ENCODE assay signal across 22 cellular contexts in the genomic region with DNA sequence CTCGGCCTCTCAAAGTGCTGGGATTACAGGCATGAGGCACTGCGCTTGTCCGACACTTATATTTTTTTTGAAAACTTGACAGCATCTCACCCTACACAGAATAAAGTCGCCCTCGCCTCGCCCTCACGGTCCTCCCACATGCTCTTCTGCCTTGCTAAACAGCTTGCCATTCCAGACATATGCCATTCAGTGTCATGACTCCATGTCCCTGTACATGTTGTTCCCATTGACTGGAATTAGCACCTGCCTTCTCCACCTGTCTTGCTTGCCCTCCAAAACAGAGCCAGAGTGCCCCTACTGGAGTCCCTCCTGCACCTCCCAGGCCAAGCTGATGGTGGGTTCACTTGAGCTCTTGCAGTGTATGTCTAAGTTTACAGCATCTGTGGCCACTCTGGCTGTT. TPM values are rescaled to one million over a fixed set of nuclear protein-coding genes. Genes with fewer than 3 reads are reported as not detected.
A peak's percentile ranks its signal among the peaks of the same experiment; 100 is the strongest.
DNase-seq lines count a peak whose midpoint lies in the region; ATAC-seq and TF ChIP-seq lines count a peak whose summit lies in the region.
"Had no signal": no experiment of that assay in that cellular context is flagged by ENCODE, and none has a peak within 500 bp of the region (broad histone marks: within the 10 kb centered on the region; RNA-seq: fewer than 3 reads in every experiment).

No MANE protein-coding gene starts in this region.

- no peak overlapping the region for H3K27ac ChIP-seq in CD4-positive, alpha-beta T cell (ENCODE audit: low read depth, low read length)
- H3K27ac ChIP-seq: 22Rv1, ascending aorta, KMS-11, prostate gland, VCaP had no signal

- no peaks in the 10 kb centered on the region for H3K9me3 Mint-ChIP-seq in CD4-positive, alpha-beta T cell
- H3K9me3 Mint-ChIP-seq in WTC11: no peaks in the 10 kb centered on the region

- POLR2A ChIA-PET in CD4-positive, alpha-beta T cell (lab: Charles Lee): no interaction called here
- POLR2A ChIA-PET in WTC11 (lab: Charles Lee): no interaction called here

- H3K27me3 ChIP-seq in CD4-positive, alpha-beta T cell (ENCODE audit: control insufficient read depth, insufficient read depth, low read length): no peaks in the 10 kb centered on the region
- H3K27me3 ChIP-seq: ascending aorta had no signal

- TF ChIP-seq CTCF in CD4-positive, alpha-beta T cell (IDR thresholded peaks at IDR 0.05): no peak
- TF ChIP-seq CTCF in WTC11 (IDR thresholded peaks at IDR 0.05): no peak

- intact Hi-C loops in CD4-positive, alpha-beta T cell (cut with DNase I, micrococcal nuclease): no loop called here
- intact Hi-C loops in left ventricle myocardium superior (cut with micrococcal nuclease): no loop called here

- peaks cover 28% of the 10 kb centered on the region for H3K36me3 Mint-ChIP-seq in CD4-positive, alpha-beta T cell (ENCODE audit: low read depth)
- H3K36me3 Mint-ChIP-seq in WTC11: peaks cover 10% of the 10 kb centered on the region

- CTCF ChIA-PET in CD4-positive, alpha-beta T cell (lab: Charles Lee): no interaction called here
- CTCF ChIA-PET in WTC11 (lab: Charles Lee): no interaction called here

- no peak overlapping the region for H3K4me3 Mint-ChIP-seq in CD4-positive, alpha-beta T cell
- H3K4me3 Mint-ChIP-seq in WTC11: no peak overlapping the region

- no peaks in the 10 kb centered on the region for H3K27me3 Mint-ChIP-seq in CD4-positive, alpha-beta T cell
- H3K27me3 Mint-ChIP-seq in WTC11 (ENCODE audit: low read depth): no peaks in the 10 kb centered on the region

- ATAC-seq in CD4-positive, alpha-beta T cell (ENCODE audit: poor library complexity): no peak
- ATAC-seq in WTC11: peak; percentile 44
- peak; percentile 55 for ATAC-seq in left ventricle myocardium superior
- no peak for ATAC-seq in GM18867 (IDR thresholded peaks at IDR 0.05; ENCODE audit: unreplicated experiment)
- no peak for ATAC-seq in GM19328 (IDR thresholded peaks at IDR 0.05; ENCODE audit: unreplicated experiment)

- no peaks in the 10 kb centered on the region for H3K9me3 ChIP-seq in CD4-positive, alpha-beta T cell (ENCODE audit: control insufficient read depth, low read length)
- H3K9me3 ChIP-seq: ascending aorta, Caco-2, prostate gland had no signal

- peak; percentile 26 for DNase-seq in DMS 273 (lab: John Stamatoyannopoulos, UW; ENCODE audit: unreplicated experiment)
- DNase-seq in DMS 273 treated with DMSO at 0.1 percent for 48 hours (lab: John Stamatoyannopoulos, UW): no peak
- no peak for DNase-seq in CD4-positive, alpha-beta T cell
- no peak for DNase-seq in WTC11 (ENCODE audit: low spot score)
- no peak for DNase-seq in left ventricle myocardium superior
- DNase-seq in activated CD4-positive, CD25-positive, alpha-beta regulatory T cell treated with anti-CD3 and anti-CD28 coated beads, Interleukin-2, amount 50 U/mL, for 72 hours: no peak
- DNase-seq: activated CD4-positive, alpha-beta T cell treated with anti-CD3 and anti-CD28 coated beads, Interleukin-2, amount 50 U/mL, for 48 hours; activated naive CD4-positive, alpha-beta T cell treated with Interleukin-2 at 50 U/mL for 16 hours; Caco-2; glutamatergic neuron; H7; MV-4-11; NCI-H187; NCI-H774; stimulated activated CD4-positive, alpha-beta T cell treated with anti-CD3 and anti-CD28 coated beads, Interleukin-4, amount 100 ng/mL, for 1 hour had no signal

- peaks cover 49% of the 10 kb centered on the region for H3K4me1 Mint-ChIP-seq in CD4-positive, alpha-beta T cell (ENCODE audit: low read depth)
- H3K4me1 Mint-ChIP-seq in WTC11: peaks cover 15% of the 10 kb centered on the region

- peak overlapping the region; percentile 9 for H3K27ac Mint-ChIP-seq in CD4-positive, alpha-beta T cell
- H3K27ac Mint-ChIP-seq in WTC11: peak overlapping the region; percentile 86

TF ChIP-seq in WTC11, 78 proteins besides CTCF, POLR2A, EP300 and RAD21 (continues in another document):
- TF ChIP-seq, protein P1, sequence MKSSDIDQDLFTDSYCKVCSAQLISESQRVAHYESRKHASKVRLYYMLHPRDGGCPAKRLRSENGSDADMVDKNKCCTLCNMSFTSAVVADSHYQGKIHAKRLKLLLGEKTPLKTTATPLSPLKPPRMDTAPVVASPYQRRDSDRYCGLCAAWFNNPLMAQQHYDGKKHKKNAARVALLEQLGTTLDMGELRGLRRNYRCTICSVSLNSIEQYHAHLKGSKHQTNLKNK (CRISPR knock-in tag; IDR thresholded peaks at IDR 0.05): no peak
- TF ChIP-seq, protein P2, sequence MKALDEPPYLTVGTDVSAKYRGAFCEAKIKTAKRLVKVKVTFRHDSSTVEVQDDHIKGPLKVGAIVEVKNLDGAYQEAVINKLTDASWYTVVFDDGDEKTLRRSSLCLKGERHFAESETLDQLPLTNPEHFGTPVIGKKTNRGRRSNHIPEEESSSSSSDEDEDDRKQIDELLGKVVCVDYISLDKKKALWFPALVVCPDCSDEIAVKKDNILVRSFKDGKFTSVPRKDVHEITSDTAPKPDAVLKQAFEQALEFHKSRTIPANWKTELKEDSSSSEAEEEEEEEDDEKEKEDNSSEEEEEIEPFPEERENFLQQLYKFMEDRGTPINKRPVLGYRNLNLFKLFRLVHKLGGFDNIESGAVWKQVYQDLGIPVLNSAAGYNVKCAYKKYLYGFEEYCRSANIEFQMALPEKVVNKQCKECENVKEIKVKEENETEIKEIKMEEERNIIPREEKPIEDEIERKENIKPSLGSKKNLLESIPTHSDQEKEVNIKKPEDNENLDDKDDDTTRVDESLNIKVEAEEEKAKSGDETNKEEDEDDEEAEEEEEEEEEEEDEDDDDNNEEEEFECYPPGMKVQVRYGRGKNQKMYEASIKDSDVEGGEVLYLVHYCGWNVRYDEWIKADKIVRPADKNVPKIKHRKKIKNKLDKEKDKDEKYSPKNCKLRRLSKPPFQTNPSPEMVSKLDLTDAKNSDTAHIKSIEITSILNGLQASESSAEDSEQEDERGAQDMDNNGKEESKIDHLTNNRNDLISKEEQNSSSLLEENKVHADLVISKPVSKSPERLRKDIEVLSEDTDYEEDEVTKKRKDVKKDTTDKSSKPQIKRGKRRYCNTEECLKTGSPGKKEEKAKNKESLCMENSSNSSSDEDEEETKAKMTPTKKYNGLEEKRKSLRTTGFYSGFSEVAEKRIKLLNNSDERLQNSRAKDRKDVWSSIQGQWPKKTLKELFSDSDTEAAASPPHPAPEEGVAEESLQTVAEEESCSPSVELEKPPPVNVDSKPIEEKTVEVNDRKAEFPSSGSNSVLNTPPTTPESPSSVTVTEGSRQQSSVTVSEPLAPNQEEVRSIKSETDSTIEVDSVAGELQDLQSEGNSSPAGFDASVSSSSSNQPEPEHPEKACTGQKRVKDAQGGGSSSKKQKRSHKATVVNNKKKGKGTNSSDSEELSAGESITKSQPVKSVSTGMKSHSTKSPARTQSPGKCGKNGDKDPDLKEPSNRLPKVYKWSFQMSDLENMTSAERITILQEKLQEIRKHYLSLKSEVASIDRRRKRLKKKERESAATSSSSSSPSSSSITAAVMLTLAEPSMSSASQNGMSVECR (CRISPR knock-in tag; IDR thresholded peaks at IDR 0.05; ENCODE audit: borderline replicate concordance): no peak
- TF ChIP-seq ZNF423 (CRISPR knock-in tag; IDR thresholded peaks at IDR 0.05) (no peak), TCF7 (CRISPR knock-in tag; IDR thresholded peaks at IDR 0.05; ENCODE audit: low read depth) (no peak), ZNF396 (CRISPR knock-in tag; IDR thresholded peaks at IDR 0.05; ENCODE audit: borderline replicate concordance) (no peak), ELF4 (CRISPR knock-in tag; IDR thresholded peaks at IDR 0.05; ENCODE audit: low read depth) (no peak), ESRRA (CRISPR knock-in tag; IDR thresholded peaks at IDR 0.05; ENCODE audit: borderline replicate concordance) (no peak)
- TF ChIP-seq, protein P3, sequence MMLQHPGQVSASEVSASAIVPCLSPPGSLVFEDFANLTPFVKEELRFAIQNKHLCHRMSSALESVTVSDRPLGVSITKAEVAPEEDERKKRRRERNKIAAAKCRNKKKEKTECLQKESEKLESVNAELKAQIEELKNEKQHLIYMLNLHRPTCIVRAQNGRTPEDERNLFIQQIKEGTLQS (CRISPR knock-in tag; conservative IDR thresholded peaks at IDR 0.05): no peak
- TF ChIP-seq, protein P4, sequence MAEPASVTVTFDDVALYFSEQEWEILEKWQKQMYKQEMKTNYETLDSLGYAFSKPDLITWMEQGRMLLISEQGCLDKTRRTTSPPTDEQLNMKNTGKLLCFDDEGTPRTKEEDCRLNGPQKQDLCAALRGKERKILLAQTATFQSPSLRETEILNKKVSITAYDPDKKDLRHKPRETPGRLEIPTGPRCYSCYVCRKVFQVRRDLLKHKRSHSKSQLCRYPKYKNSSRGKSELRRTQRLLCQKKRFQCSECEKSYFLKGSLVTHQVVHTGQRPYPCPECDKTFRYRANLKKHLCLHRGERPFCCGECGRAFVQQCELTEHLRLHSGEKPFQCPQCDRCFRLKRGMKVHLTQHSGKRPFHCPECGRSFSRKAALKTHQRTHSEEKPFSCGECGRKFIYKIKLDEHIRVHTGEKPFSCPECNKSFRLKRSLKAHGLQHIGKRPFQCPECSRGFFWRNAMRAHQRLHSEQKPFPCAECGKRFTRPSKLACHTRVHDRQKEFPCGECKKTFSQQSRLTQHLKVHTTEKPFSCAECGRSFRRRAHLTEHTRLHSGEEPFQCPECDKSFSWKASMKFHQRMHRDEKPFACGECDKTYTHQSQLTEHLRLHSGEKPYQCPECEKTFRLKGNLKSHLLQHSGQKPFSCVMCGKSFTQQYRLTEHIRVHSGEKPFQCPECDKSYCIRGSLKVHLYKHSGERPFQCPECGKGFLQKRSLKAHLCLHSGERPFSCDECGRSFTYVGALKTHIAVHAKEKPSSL (CRISPR knock-in tag; conservative IDR thresholded peaks at IDR 0.05): no peak
- TF ChIP-seq, protein P5, sequence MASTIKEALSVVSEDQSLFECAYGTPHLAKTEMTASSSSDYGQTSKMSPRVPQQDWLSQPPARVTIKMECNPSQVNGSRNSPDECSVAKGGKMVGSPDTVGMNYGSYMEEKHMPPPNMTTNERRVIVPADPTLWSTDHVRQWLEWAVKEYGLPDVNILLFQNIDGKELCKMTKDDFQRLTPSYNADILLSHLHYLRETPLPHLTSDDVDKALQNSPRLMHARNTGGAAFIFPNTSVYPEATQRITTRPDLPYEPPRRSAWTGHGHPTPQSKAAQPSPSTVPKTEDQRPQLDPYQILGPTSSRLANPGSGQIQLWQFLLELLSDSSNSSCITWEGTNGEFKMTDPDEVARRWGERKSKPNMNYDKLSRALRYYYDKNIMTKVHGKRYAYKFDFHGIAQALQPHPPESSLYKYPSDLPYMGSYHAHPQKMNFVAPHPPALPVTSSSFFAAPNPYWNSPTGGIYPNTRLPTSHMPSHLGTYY (CRISPR knock-in tag; IDR thresholded peaks at IDR 0.05): no peak

RNA-seq across cellular contexts. Expression of a gene that starts 6.2 kb away (rescaled TPM):
- total RNA-seq in CD4-positive, alpha-beta T cell: 10 to 100 TPM; 40.7 to 45.9 TPM
- 38.5 to 46.3 TPM (median 42.6 TPM) in 3 replicates for total RNA-seq in WTC11 (2021)
- total RNA-seq in left ventricle myocardium superior: 374 TPM

RNA-seq across cellular contexts. Expression of a gene that starts 18.9 kb away (rescaled TPM):
- 1 to 10 TPM; 6.7 to 6.9 TPM for total RNA-seq in CD4-positive, alpha-beta T cell
- 23.5 to 25.9 TPM (median 25.6 TPM) in 3 replicates for total RNA-seq in WTC11 (2021)
- total RNA-seq in left ventricle myocardium superior: 23.2 TPM

Comparison
In these comparisons a context has a peak if more than half of its experiments do, and no peak if none do; other contexts are left out.
1. ATAC-seq: peak in WTC11 (single experiment) and left ventricle myocardium superior (single experiment); none in CD4-positive, alpha-beta T cell (single experiment), GM18867 (single experiment) and GM19328 (single experiment).